Comparison of ENCODE assay signal across 10 cellular contexts in the genomic region with DNA sequence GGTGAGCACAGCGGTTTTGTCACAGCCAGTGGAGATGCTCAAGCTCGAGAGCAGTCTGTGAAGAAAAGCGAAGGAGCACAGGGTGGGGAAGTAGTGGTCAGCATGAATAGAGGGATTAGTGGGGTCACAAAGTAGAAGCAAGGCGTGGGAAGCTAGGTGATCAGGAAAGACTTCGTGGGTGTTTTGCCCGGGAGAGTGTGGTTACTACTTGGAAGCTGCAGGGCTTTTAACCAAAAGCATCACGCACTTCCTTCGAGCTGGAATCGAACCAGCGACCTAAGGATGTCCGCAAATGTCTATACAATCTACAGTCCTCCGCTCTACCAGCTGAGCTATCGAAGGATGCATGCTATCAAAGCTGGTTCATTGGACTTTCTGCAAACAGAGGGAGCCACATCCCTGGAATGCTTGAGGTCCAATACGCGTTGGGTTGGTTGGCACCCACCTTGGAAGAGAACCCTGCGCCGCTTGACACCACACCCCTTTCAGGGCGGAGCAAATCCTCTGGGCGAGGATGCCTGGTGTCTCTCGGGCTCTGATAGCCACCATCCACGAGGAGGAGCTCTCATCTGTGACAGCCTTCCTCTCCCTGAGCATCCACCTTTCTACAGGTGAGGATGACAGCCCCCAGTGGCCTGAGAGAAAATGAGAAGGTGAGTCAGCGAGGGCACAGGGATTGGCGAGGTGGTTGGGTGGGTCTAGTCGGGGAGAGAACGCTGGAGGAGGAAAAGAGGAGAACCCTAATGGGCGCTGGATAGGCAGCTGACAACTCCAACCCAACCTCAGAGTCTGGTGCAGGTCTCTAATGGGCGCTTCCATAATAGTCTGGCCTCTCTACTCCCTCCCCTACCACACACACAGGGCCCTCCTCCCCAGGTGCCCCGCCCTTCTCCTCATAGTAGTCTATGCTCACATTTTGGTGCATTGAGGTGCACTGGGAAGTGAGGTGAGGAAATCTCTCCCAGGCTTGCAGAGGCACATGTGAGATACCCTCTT. TPM values are rescaled to one million over a fixed set of nuclear protein-coding genes. Genes with fewer than 3 reads are reported as not detected.
DNase-seq lines count a peak whose midpoint lies in the region; ATAC-seq and TF ChIP-seq lines count a peak whose summit lies in the region.
"Had no signal": no experiment of that assay in that cellular context is flagged by ENCODE, and none has a peak within 500 bp of the region (broad histone marks: within the 10 kb centered on the region; RNA-seq: fewer than 3 reads in every experiment).

No MANE protein-coding gene starts in this region.

- no peak overlapping the region for H3K27ac Mint-ChIP-seq in activated naive CD4-positive, alpha-beta T cell treated with anti-CD3 and anti-CD28 coated beads, Interleukin-2, amount 50 U/mL, for 72 hours

- no peaks in the 10 kb centered on the region for H4K20me1 ChIP-seq in IMR-90 (ENCODE audit: insufficient read depth, low read length)

- CTCF ChIA-PET in IMR-90 (lab: Yijun Ruan, JAX), result no interaction called here

- POLR2A ChIA-PET in IMR-90 (lab: Charles Lee; ENCODE audit: unreplicated experiment), result no interaction called here

- H2BK15ac ChIP-seq in IMR-90 (ENCODE audit: low read depth, low read length) (no peak overlapping the region), mesendoderm (replicated peaks; ENCODE audit: low read depth) (no peak overlapping the region)

- H2BK20ac ChIP-seq in IMR-90 (ENCODE audit: low read depth, low read length), result no peak overlapping the region

- no peak overlapping the region for H3K56ac ChIP-seq in IMR-90 (ENCODE audit: extremely low read depth, insufficient read depth, low read length)
- peak overlapping the region; percentile 31 for H3K56ac ChIP-seq in mesendoderm (ENCODE audit: low read length)

- no peak overlapping the region for H4K8ac ChIP-seq in IMR-90 (ENCODE audit: low read depth in 2 of 2, low read length in 2 of 2)
- H4K8ac ChIP-seq in mesendoderm (ENCODE audit: low read depth, low read length), result no peak overlapping the region

- TF ChIP-seq CTCF in IMR-90 (conservative IDR thresholded peaks at IDR 0.05; ENCODE audit: low read depth, low read length), result 0 out of 2 replicates have a peak, but pooled peaks have one; percentile 6

- intact Hi-C loops in IMR-90 (cut with micrococcal nuclease), result no loop called here

- in situ Hi-C loops in IMR-90 (cut with MboI; ENCODE audit: low sequenced_read_pairs), result no loop called here

- H2BK120ac ChIP-seq in IMR-90 (ENCODE audit: low read depth, low read length) (no peak overlapping the region), mesendoderm (ENCODE audit: low read depth, low read length) (no peak overlapping the region)

- H3K4ac ChIP-seq in IMR-90 (ENCODE audit: low read depth, low read length) (no peak overlapping the region), mesendoderm (ENCODE audit: low read depth, low read length) (no peak overlapping the region)

- H3K27ac ChIP-seq in IMR-90 (ENCODE audit: insufficient read depth, low read length) (no peak overlapping the region), mesendoderm (ENCODE audit: low read depth, low read length) (no peak overlapping the region)

- peak; percentile 20 for DNase-seq in NCI-H146 (lab: John Stamatoyannopoulos, UW)
- DNase-seq in NCI-H146 treated with DMSO at 0.1 percent for 48 hours (lab: John Stamatoyannopoulos, UW; ENCODE audit: unreplicated experiment), result no peak
- peak; percentile 4 for DNase-seq in IMR-90
- DNase-seq in activated naive CD4-positive, alpha-beta T cell treated with anti-CD3 and anti-CD28 coated beads, Interleukin-2, amount 50 U/mL, for 72 hours (ENCODE audit: low spot score in 2 of 2), result peak in 1 of 2 donors; percentile 42
- DNase-seq in mesendoderm, result peak; percentile 98
- DNase-seq in NCI-H510A treated with DMSO at 0.1 percent for 48 hours (lab: John Stamatoyannopoulos, UW), result no peak
- DNase-seq: NCI-H1436 treated with DMSO at 0.1 percent for 48 hours had no signal

- WGBS in IMR-90 (ENCODE audit: extremely low coverage in 2 of 2, insufficient read length in 1 of 2), 2 experiments, result 35% methylated on average over 3 of the region's 28 CpGs; no CpG with 5 or more reads in 1 of the 2 experiments
- no CpG with 5 or more reads among the region's 28 CpGs for WGBS in mesendoderm (ENCODE audit: extremely low coverage, insufficient coverage, low lambda C conversion rate)

- TF ChIP-seq RAD21 in IMR-90 (IDR thresholded peaks at IDR 0.05; ENCODE audit: low read length), result no peak

- no TSS peak for BruUV-seq in IMR-90 (replicated peaks; lab: Mats Ljungman, UMichigan)

- no peak overlapping the region for H2AK5ac ChIP-seq in IMR-90 (ENCODE audit: low read depth, low read length)
- peak overlapping the region; percentile 1 for H2AK5ac ChIP-seq in mesendoderm (ENCODE audit: low read length)

- no peaks in the 10 kb centered on the region; the same call in 1 of the 2 replicates for H3K9me3 ChIP-seq in IMR-90 (ENCODE audit: control insufficient read depth, insufficient read depth, low read length)

- H3K36me3 ChIP-seq in IMR-90 (ENCODE audit: control insufficient read depth, insufficient read depth, low read length) (no peaks in the 10 kb centered on the region), mesendoderm (ENCODE audit: control insufficient read depth, insufficient read depth, low read length) (no peaks in the 10 kb centered on the region)

- H3K27me3 ChIP-seq in IMR-90 (ENCODE audit: control insufficient read depth, insufficient read depth, low read length) (peaks cover 24% of the 10 kb centered on the region), mesendoderm (ENCODE audit: insufficient read depth, low read length, poor library complexity) (no peaks in the 10 kb centered on the region)

- H2BK5ac ChIP-seq in IMR-90 (ENCODE audit: low read depth, low read length, poor library complexity, severe bottlenecking) (no peak overlapping the region), mesendoderm (ENCODE audit: low read length) (no peak overlapping the region)

- H3K9me1 ChIP-seq in IMR-90 (ENCODE audit: insufficient read depth, low read length), result no peaks in the 10 kb centered on the region

- dilution Hi-C loops in IMR-90 (cut with HindIII; ENCODE audit: low sequenced_read_pairs, unreplicated experiment), result loop anchor here (25.0 kb wide), 1 partner anchor 120 kb away; no protein-coding TSS in a partner anchor

- H3K9ac ChIP-seq in IMR-90 (ENCODE audit: low read depth, low read length) (no peak overlapping the region), mesendoderm (ENCODE audit: low read length) (no peak overlapping the region)

- H3K4me3 ChIP-seq in IMR-90 (ENCODE audit: insufficient read depth, low read depth, low read length), result no peak overlapping the region
- no peak overlapping the region for H3K4me3 ChIP-seq in mesendoderm (ENCODE audit: low read length)

- H3K18ac ChIP-seq in IMR-90 (ENCODE audit: low read depth, low read length) (no peak overlapping the region), mesendoderm (ENCODE audit: low read length) (no peak overlapping the region)

- no peaks in the 10 kb centered on the region for H3K4me1 ChIP-seq in IMR-90 (ENCODE audit: control insufficient read depth, insufficient read depth, low read length)
- peaks cover 6% of the 10 kb centered on the region for H3K4me1 ChIP-seq in mesendoderm (ENCODE audit: control insufficient read depth, low read depth, low read length)

- H3K79me2 ChIP-seq in mesendoderm (ENCODE audit: control insufficient read depth, insufficient read depth, low read length), result no peaks in the 10 kb centered on the region

- no peak overlapping the region for H2AK9ac ChIP-seq in IMR-90 (replicated peaks; ENCODE audit: low read depth, low read length, poor library complexity)

- ATAC-seq in IMR-90 (ENCODE audit: low read depth), result no peak
- peak; percentile 33 to 63 for ATAC-seq in activated naive CD4-positive, alpha-beta T cell treated with anti-CD3 and anti-CD28 coated beads, Interleukin-2, amount 50 U/mL, for 72 hours
- no peak for ATAC-seq in HG02610 (IDR thresholded peaks at IDR 0.05; ENCODE audit: unreplicated experiment)
- no peak for ATAC-seq in GM18498 (IDR thresholded peaks at IDR 0.05; ENCODE audit: unreplicated experiment)

- H3K36me3 Mint-ChIP-seq in activated naive CD4-positive, alpha-beta T cell treated with anti-CD3 and anti-CD28 coated beads, Interleukin-2, amount 50 U/mL, for 72 hours, result no peaks in the 10 kb centered on the region

- H4K5ac ChIP-seq in IMR-90 (ENCODE audit: low read depth, low read length) (no peak overlapping the region), mesendoderm (ENCODE audit: low read length) (no peak overlapping the region)

- H3K4me2 ChIP-seq in IMR-90 (ENCODE audit: low read depth, low read length) (no peak overlapping the region), mesendoderm (ENCODE audit: low read length) (peak overlapping the region; percentile 23)

- no peak for TF ChIP-seq POLR2A in IMR-90 (IDR thresholded peaks at IDR 0.05; ENCODE audit: low read depth, low read length)

- no peak overlapping the region for H3K14ac ChIP-seq in IMR-90 (replicated peaks; ENCODE audit: low read depth, low read length)

- H2AFZ ChIP-seq in IMR-90 (replicated peaks; ENCODE audit: low read length, poor library complexity), result no peak overlapping the region

- H3K23ac ChIP-seq in IMR-90 (ENCODE audit: low read depth, low read length), result no peak overlapping the region
- no peak overlapping the region for H3K23ac ChIP-seq in mesendoderm (ENCODE audit: low read length)

- no peaks in the 10 kb centered on the region for H3K79me1 ChIP-seq in IMR-90 (ENCODE audit: low read depth in 1 of 2, low read length in 2 of 2)
- no peaks in the 10 kb centered on the region for H3K79me1 ChIP-seq in mesendoderm (ENCODE audit: low read length)

- H3K9me3 Mint-ChIP-seq in activated naive CD4-positive, alpha-beta T cell treated with anti-CD3 and anti-CD28 coated beads, Interleukin-2, amount 50 U/mL, for 72 hours, result no peaks in the 10 kb centered on the region

- no peak overlapping the region for H4K91ac ChIP-seq in IMR-90 (ENCODE audit: insufficient read depth, low read depth, low read length)

RNA-seq across cellular contexts. Expression of a gene that starts 16.0 kb away (rescaled TPM):
- total RNA-seq in IMR-90 (2012; rRNA removed), result not detected in 2 replicates
- not detected in 2 replicates for polyA plus RNA-seq in IMR-90 (2012; rRNA removed)
- polyA plus RNA-seq in IMR-90 (2012; cell fraction: cytosol; rRNA removed), result not detected in 2 replicates
- not detected in 2 replicates for polyA plus RNA-seq in IMR-90 (2012; cell fraction: nucleus; rRNA removed; ENCODE audit: low replicate concordance)
- not detected for total RNA-seq in activated naive CD4-positive, alpha-beta T cell treated with anti-CD3 and anti-CD28 coated beads, Interleukin-2, amount 50 U/mL, for 72 hours
- not detected for polyA plus RNA-seq in mesendoderm (2013, experiment 1 of 2)
- polyA plus RNA-seq in mesendoderm (2013, experiment 2 of 2), result not detected
- total RNA-seq: kidney epithelial cell had no signal

RNA-seq across cellular contexts. Expression of a gene that starts 26.8 kb away (rescaled TPM):
- 8.1 and 10.4 TPM in 2 replicates for total RNA-seq in IMR-90 (2012; rRNA removed)
- 9.9 and 11.6 TPM in 2 replicates for polyA plus RNA-seq in IMR-90 (2012; rRNA removed)
- polyA plus RNA-seq in IMR-90 (2012; cell fraction: cytosol; rRNA removed), result 5.2 and 10.4 TPM in 2 replicates
- 2.7 and 5.5 TPM in 2 replicates for polyA plus RNA-seq in IMR-90 (2012; cell fraction: nucleus; rRNA removed; ENCODE audit: low replicate concordance)
- total RNA-seq in activated naive CD4-positive, alpha-beta T cell treated with anti-CD3 and anti-CD28 coated beads, Interleukin-2, amount 50 U/mL, for 72 hours, result under 1 TPM; 0.23 to 0.60 TPM
- 1.5 TPM for polyA plus RNA-seq in mesendoderm (2013, experiment 1 of 2)
- polyA plus RNA-seq in mesendoderm (2013, experiment 2 of 2), result 1.1 TPM

RNA-seq across cellular contexts. Expression of a gene that starts 31.1 kb away (rescaled TPM):
- total RNA-seq in IMR-90 (2012; rRNA removed), result 3.6 and 3.9 TPM in 2 replicates
- 4.2 and 4.7 TPM in 2 replicates for polyA plus RNA-seq in IMR-90 (2012; rRNA removed)
- 5.9 and 9.0 TPM in 2 replicates for polyA plus RNA-seq in IMR-90 (2012; cell fraction: cytosol; rRNA removed)
- 1.9 and 2.4 TPM in 2 replicates for polyA plus RNA-seq in IMR-90 (2012; cell fraction: nucleus; rRNA removed; ENCODE audit: low replicate concordance)
- total RNA-seq in activated naive CD4-positive, alpha-beta T cell treated with anti-CD3 and anti-CD28 coated beads, Interleukin-2, amount 50 U/mL, for 72 hours, result 1 to 10 TPM in 1 of 2 donors, under 1 TPM in 1; 0.48 to 4.1 TPM
- 3.2 TPM for polyA plus RNA-seq in mesendoderm (2013, experiment 1 of 2)
- 3.0 TPM for polyA plus RNA-seq in mesendoderm (2013, experiment 2 of 2)

Comparison
In these comparisons a context has a peak if more than half of its experiments do, and no peak if none do; other contexts are left out.
1. DNase-seq: peak in NCI-H146 (single experiment), IMR-90 (single experiment) and mesendoderm (single experiment); none in NCI-H146 treated with DMSO at 0.1 percent for 48 hours (single experiment) and NCI-H510A treated with DMSO at 0.1 percent for 48 hours (single experiment).
2. ATAC-seq: peak in activated naive CD4-positive, alpha-beta T cell treated with anti-CD3 and anti-CD28 coated beads, Interleukin-2, amount 50 U/mL, for 72 hours (2 of 2); none in IMR-90 (single experiment), HG02610 (single experiment) and GM18498 (single experiment).